Comparison of ENCODE assay signal across 38 cellular contexts in the genomic region with DNA sequence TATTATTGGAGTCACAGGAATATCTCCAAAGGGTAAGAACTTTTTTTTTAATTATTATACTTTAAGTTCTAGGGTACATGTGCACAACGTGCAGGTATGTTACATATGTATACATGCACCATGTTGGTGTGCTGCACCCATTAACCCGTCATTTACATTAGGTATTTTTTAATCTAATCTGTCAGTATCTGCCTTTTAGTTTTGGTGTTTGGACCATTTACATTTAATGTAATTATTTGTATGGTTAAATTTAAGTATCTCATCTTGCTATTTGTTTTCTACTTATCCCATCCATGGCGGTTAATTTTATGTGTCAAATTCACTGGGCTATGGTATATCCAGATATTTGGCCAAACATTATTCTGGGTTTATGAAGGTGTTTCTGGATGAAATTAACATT. TPM values are rescaled to one million over a fixed set of nuclear protein-coding genes. Genes with fewer than 3 reads are reported as not detected.
"Had no signal": no experiment of that assay in that cellular context is flagged by ENCODE, and none has a peak within 500 bp of the region (broad histone marks: within the 10 kb centered on the region; RNA-seq: fewer than 3 reads in every experiment).

No MANE protein-coding gene starts in this region.

- H3K4me3 ChIP-seq: MG63 had no signal

- H3K36me3 ChIP-seq: MG63 had no signal

- H3K27me3 ChIP-seq: MG63 had no signal

- DNase-seq: Karpas-422, Kasumi-1, MG63, MM.1S, MV-4-11, NCI-H1048, NCI-H1092, NCI-H1092 treated with DMSO at 0.1 percent for 48 hours, NCI-H1105, NCI-H1105 treated with DMSO at 0.1 percent for 48 hours, NCI-H1417, NCI-H1417 treated with DMSO at 0.1 percent for 48 hours, NCI-H1436, NCI-H1436 treated with DMSO at 0.1 percent for 48 hours, NCI-H146, NCI-H1694, NCI-H1694 treated with DMSO at 0.1 percent for 48 hours, NCI-H187, NCI-H187 treated with DMSO at 0.1 percent for 48 hours, NCI-H1930, NCI-H2029, NCI-H2029 treated with DMSO at 0.1 percent for 48 hours, NCI-H2081, NCI-H2081 treated with DMSO at 0.1 percent for 48 hours, NCI-H2107, NCI-H2171, NCI-H2171 treated with DMSO at 0.1 percent for 48 hours, NCI-H2227 treated with DMSO at 0.1 percent for 48 hours, NCI-H226, NCI-H345, NCI-H446, NCI-H446 treated with DMSO at 0.1 percent for 48 hours, NCI-H510A, NCI-H510A treated with DMSO at 0.1 percent for 48 hours had no signal

RNA-seq across cellular contexts. Expression of a gene that starts 15.4 kb away (rescaled TPM):
- total RNA-seq: LHCN-M2, M059J, MCF 10A, NCI-H460 had no signal
